In genomic region chr17:29005936-29006438, GRCh38 we compare ENCODE assay signal across 8 cellular contexts. TPM values are rescaled to one million over a fixed set of nuclear protein-coding genes. Genes with fewer than 3 reads are reported as not detected.
DNase-seq lines count a peak whose midpoint lies in the region; ATAC-seq, FAIRE-seq and TF ChIP-seq lines count a peak whose summit lies in the region.

Gene SEZ6, minus strand, starts transcription at chr17:29006033. Its CDS starts 164 bp downstream, at chr17:29005869.

- H3K4me1 Mint-ChIP-seq in glutamatergic neuron (ENCODE audit: low read depth, unreplicated experiment): peaks cover 17% of the 10 kb centered on the region

- no peaks in the 10 kb centered on the region for H3K4me1 ChIP-seq in BE2C
- H3K4me1 ChIP-seq in HUES64 (ENCODE audit: insufficient read depth, low read length): peaks cover 58% of the 10 kb centered on the region
- H3K4me1 ChIP-seq in pancreas: peaks cover 0 to 4% (median 0%) of the 10 kb centered on the region in 3 donors
- peaks cover 3 to 10% of the 10 kb centered on the region in 2 donors for H3K4me1 ChIP-seq in thyroid gland

- peak within 1 kb of the TSS; percentile 86 for H3K4me3 Mint-ChIP-seq in glutamatergic neuron (ENCODE audit: unreplicated experiment)

- no peak within 1 kb of the TSS for H3K9ac ChIP-seq in HUES64 (ENCODE audit: low read depth, low read length)

- TF ChIP-seq CTCF in BE2C (IDR thresholded peaks at IDR 0.05; ENCODE audit: low read depth, low read length): 0 out of 2 replicates have a peak, but pooled peaks have one; percentile 5
- TF ChIP-seq CTCF in glutamatergic neuron (IDR thresholded peaks at IDR 0.05; ENCODE audit: partially characterized antibody, unreplicated experiment): peak; percentile 22
- TF ChIP-seq CTCF in pancreas (IDR thresholded peaks at IDR 0.05): no peak
- TF ChIP-seq CTCF in thyroid gland (IDR thresholded peaks at IDR 0.05): peak in 2 of 6 experiments; percentile 31 to 33

- WGBS in HUES64: 1% methylated on average over 40 of the region's 40 CpGs
- 0 to 1% methylated on average over 40 of the region's 40 CpGs for WGBS in pancreas, 2 donors
- 1 to 3% methylated on average over 8 to 35 of the region's 40 CpGs for whole genome bisulfite sequencing in thyroid gland, 2 donors

- no peak for FAIRE-seq in pancreas (lab: Jason Lieb, UNC)

- ATAC-seq in pancreas: peak; percentile 97 to 100 (median 98)

- intact Hi-C loops in pancreas (cut with DNase I): no loop called here
- intact Hi-C loops in thyroid gland (cut with DNase I): no loop called here

- H3K27ac ChIP-seq in HUES64 (ENCODE audit: low read depth, low read length) (no peak within 1 kb of the TSS), pancreas (no peak within 1 kb of the TSS), thyroid gland (no peak within 1 kb of the TSS)

- no peaks in the 10 kb centered on the region for H3K9me3 ChIP-seq in BE2C
- no peaks in the 10 kb centered on the region for H3K9me3 ChIP-seq in HUES64 (ENCODE audit: insufficient read depth, low read depth, low read length)
- no peaks in the 10 kb centered on the region for H3K9me3 ChIP-seq in pancreas
- no peaks in the 10 kb centered on the region for H3K9me3 ChIP-seq in thyroid gland

- H3K36me3 ChIP-seq in BE2C: no peaks in the 10 kb centered on the region
- no peaks in the 10 kb centered on the region for H3K36me3 ChIP-seq in HUES64 (ENCODE audit: insufficient read depth, low read length)
- no peaks in the 10 kb centered on the region for H3K36me3 ChIP-seq in pancreas
- no peaks in the 10 kb centered on the region for H3K36me3 ChIP-seq in thyroid gland

- peak; percentile 81 for DNase-seq in BE2C
- peak; percentile 83 for DNase-seq in RPMI8226
- DNase-seq in activated naive CD4-positive, alpha-beta T cell (lab: John Stamatoyannopoulos, UW): peak; percentile 25 to 56 (median 38)
- peak; percentile 91 for DNase-seq in glutamatergic neuron
- peak; percentile 75 to 95 (median 84) for DNase-seq in pancreas
- peak; percentile 68 to 79 for DNase-seq in thyroid gland
- DNase-seq in NK-92 treated with Interleukin-12 subunit alpha and Interleukin-12 subunit beta, amount 100 ng/mL, for 24 hours (lab: John Stamatoyannopoulos, UW): no peak

- peak within 1 kb of the TSS; percentile 60 for H3K4me3 ChIP-seq in BE2C (ENCODE audit: low read depth, low read length)
- H3K4me3 ChIP-seq in HUES64 (ENCODE audit: low read length): peak within 1 kb of the TSS; percentile 48
- H3K4me3 ChIP-seq in pancreas: peak within 1 kb of the TSS in 2 of 4 donors; percentile 30 to 45
- H3K4me3 ChIP-seq in thyroid gland (replicated peaks in 1 of 3): no peak within 1 kb of the TSS

- H3K27ac Mint-ChIP-seq in glutamatergic neuron (ENCODE audit: unreplicated experiment): no peak within 1 kb of the TSS

- no peaks in the 10 kb centered on the region for H3K36me3 Mint-ChIP-seq in glutamatergic neuron (ENCODE audit: unreplicated experiment)

- TF ChIP-seq POLR2A in thyroid gland (IDR thresholded peaks at IDR 0.05): no peak

- no peaks in the 10 kb centered on the region for H3K27me3 ChIP-seq in BE2C
- H3K27me3 ChIP-seq in HUES64 (ENCODE audit: insufficient read depth, low read length): peaks cover 42% of the 10 kb centered on the region
- H3K27me3 ChIP-seq in pancreas: peaks cover 0 to 3% (median 1%) of the 10 kb centered on the region in 4 donors
- peaks cover 10% of the 10 kb centered on the region for H3K27me3 ChIP-seq in thyroid gland

- H3K9me3 Mint-ChIP-seq in glutamatergic neuron (ENCODE audit: unreplicated experiment): peaks cover 2% of the 10 kb centered on the region

- peaks cover 11% of the 10 kb centered on the region for H3K27me3 Mint-ChIP-seq in glutamatergic neuron (ENCODE audit: unreplicated experiment)

RNA-seq across cellular contexts. Expression of gene SEZ6, which starts in this region (rescaled TPM):
- 74.4 TPM for polyA plus RNA-seq in BE2C (2012; ENCODE audit: insufficient read depth, insufficient read length, low read depth)
- 4.5 TPM for polyA plus RNA-seq in HUES64 (2013, experiment 1 of 2)
- 4.8 TPM for polyA plus RNA-seq in HUES64 (2013, experiment 2 of 2)
- total RNA-seq in glutamatergic neuron (ENCODE audit: unreplicated experiment) (6.7 TPM), pancreas (1 to 10 TPM in 1 of 6 donors, under 1 TPM in 5; 0.13 to 1.0 (median 0.52) TPM), thyroid gland (not detected)
- polyA plus RNA-seq in pancreas: 1 to 10 TPM; 1.6 to 5.0 TPM

Comparison
In these comparisons a context has a peak if more than half of its experiments do, and no peak if none do; other contexts are left out.
1. Peak in DNase-seq in thyroid gland; RNA of the gene not detected or under 1 TPM.
2. H3K4me3 ChIP-seq: peak in BE2C (single experiment) and HUES64 (single experiment); none in thyroid gland (0 of 3).
3. CTCF ChIP-seq: peak in BE2C (single experiment) and glutamatergic neuron (single experiment); none in pancreas (0 of 4).